ENCODE assay signal across 7 cellular contexts in genomic region chr18:37778417-37779165, GRCh38.
DNase-seq lines count a peak whose midpoint lies in the region; ATAC-seq, FAIRE-seq and TF ChIP-seq lines count a peak whose summit lies in the region.

No MANE protein-coding gene starts in this region.

- TF ChIP-seq RAD21 in H1 (IDR thresholded peaks at IDR 0.05 in 1 of 2, conservative IDR thresholded peaks at IDR 0.05 in 1 of 2; ENCODE audit: low read depth in 2 of 2, low read length in 2 of 2): peak; percentile 94 to 97

- ATAC-seq in GM21786 (IDR thresholded peaks at IDR 0.05; ENCODE audit: unreplicated experiment): peak; percentile 70
- peak; percentile 64 for ATAC-seq in mucosa of descending colon

- H3K9ac ChIP-seq in SU-DHL-6 (ENCODE audit: low read length) (no peak overlapping the region), H1 (replicated peaks in 1 of 4; ENCODE audit: extremely low read depth in 1 of 4, low read depth in 3 of 4, low read length in 3 of 4) (no peak overlapping the region)

- peaks cover 9% of the 10 kb centered on the region; the same call in 1 of the 2 replicates for H3K23me2 ChIP-seq in H1 (ENCODE audit: low read depth, low read length)

- H4K20me1 ChIP-seq in SU-DHL-6 (ENCODE audit: low read depth, low read length) (no peaks in the 10 kb centered on the region), H1 (replicated peaks in 1 of 2; ENCODE audit: control insufficient read depth in 1 of 2, insufficient read depth in 2 of 2, low read length in 2 of 2) (no peaks in the 10 kb centered on the region)

- H3K36me3 ChIP-seq in SU-DHL-6 (ENCODE audit: low read length) (no peaks in the 10 kb centered on the region), H1 (ENCODE audit: control insufficient read depth in 2 of 4, insufficient read depth in 4 of 4, low read length in 3 of 4) (no peaks in the 10 kb centered on the region), mucosa of descending colon (ENCODE audit: low read depth) (no peaks in the 10 kb centered on the region)

- intact Hi-C loops in mucosa of descending colon (cut with DNase I, micrococcal nuclease): no loop called here

- H4K8ac ChIP-seq in H1 (ENCODE audit: extremely low read depth, insufficient read depth, low read length): no peak overlapping the region

- H2AK5ac ChIP-seq in H1 (ENCODE audit: low read depth, low read length): no peak overlapping the region

- POLR2A ChIA-PET in H1 (lab: Charles Lee; ENCODE audit: partially characterized antibody): interaction anchor here (0.7 kb wide), 1 partner anchor 59 kb away, joined by 3 read pairs; no protein-coding TSS in a partner anchor

- no peak overlapping the region for H2BK20ac ChIP-seq in H1 (ENCODE audit: low read length)

- no peak overlapping the region for H3K56ac ChIP-seq in H1 (replicated peaks; ENCODE audit: insufficient read length, low read depth, low read length)

- H4K91ac ChIP-seq in H1 (replicated peaks; ENCODE audit: insufficient read length, low read length): no peak overlapping the region

- H3K4me3 ChIP-seq in GM12864 (ENCODE audit: low read depth, low read length): no peak overlapping the region
- no peak overlapping the region for H3K4me3 ChIP-seq in LNCaP clone FGC (ENCODE audit: low read depth, low read length)
- H3K4me3 ChIP-seq in SU-DHL-6 (ENCODE audit: insufficient read depth, low read length, poor library complexity, severe bottlenecking): no peak overlapping the region
- H3K4me3 ChIP-seq in H1 (ENCODE audit: extremely low read depth in 1 of 4, insufficient read depth in 2 of 4, low read depth in 3 of 4, low read length in 4 of 4): peak overlapping the region in 1 of 4 experiments; percentile 19; a peak in 1 of 8 replicates
- no peak overlapping the region for H3K4me3 ChIP-seq in mucosa of descending colon

- no peak overlapping the region for H3K4ac ChIP-seq in H1 (replicated peaks; ENCODE audit: insufficient read length, low read depth, low read length)

- TF ChIP-seq POLR2A in H1 (IDR thresholded peaks at IDR 0.05; ENCODE audit: control extremely low read depth in 1 of 2, low read depth in 2 of 2, low read length in 2 of 2): no peak

- no peaks in the 10 kb centered on the region for H3K9me3 ChIP-seq in SU-DHL-6 (ENCODE audit: insufficient read depth, low read length)
- H3K9me3 ChIP-seq in H1 (ENCODE audit: insufficient read depth in 2 of 2, low read depth in 1 of 2, low read length in 1 of 2): no peaks in the 10 kb centered on the region
- H3K9me3 ChIP-seq in mucosa of descending colon: no peaks in the 10 kb centered on the region

- DNase-seq in GM12864 (ENCODE audit: low read depth) (no peak), LNCaP clone FGC (ENCODE audit: low read depth) (no peak), H1 (ENCODE audit: low read depth in 1 of 2, low spot score in 2 of 2) (peak; percentile 84 to 97), mucosa of descending colon (peak; percentile 48 to 62 (median 59)), ureter (ENCODE audit: low spot score) (peak; percentile 64)

- no peak overlapping the region for H2BK12ac ChIP-seq in H1 (ENCODE audit: low read depth, low read length)

- no peaks in the 10 kb centered on the region for H3K27me3 ChIP-seq in SU-DHL-6 (ENCODE audit: low read length)
- no peaks in the 10 kb centered on the region for H3K27me3 ChIP-seq in H1 (replicated peaks in 1 of 4; ENCODE audit: control insufficient read depth in 3 of 4, extremely low read depth in 1 of 4, insufficient read depth in 3 of 4, low read length in 3 of 4)

- H2BK5ac ChIP-seq in H1 (ENCODE audit: low read depth, low read length): no peak overlapping the region

- H3K79me2 ChIP-seq in SU-DHL-6 (ENCODE audit: insufficient read depth, low read length) (no peaks in the 10 kb centered on the region), H1 (ENCODE audit: control insufficient read depth in 1 of 2, insufficient read depth in 2 of 2, low read length in 2 of 2) (no peaks in the 10 kb centered on the region)

- H3K9me2 ChIP-seq in SU-DHL-6 (replicated peaks; ENCODE audit: insufficient read depth, low read length): no peaks in the 10 kb centered on the region

- no peak overlapping the region for H3K27ac ChIP-seq in SU-DHL-6 (ENCODE audit: low read depth, low read length)
- no peak overlapping the region for H3K27ac ChIP-seq in H1 (ENCODE audit: low read depth, low read length)

- H3K79me1 ChIP-seq in H1 (ENCODE audit: low read depth, low read length): no peaks in the 10 kb centered on the region

- H2AFZ ChIP-seq in SU-DHL-6 (ENCODE audit: low read depth, low read length, severe bottlenecking) (no peak overlapping the region), H1 (ENCODE audit: low read length) (no peak overlapping the region)

- H3K18ac ChIP-seq in H1 (ENCODE audit: extremely low read depth, low read length): no peak overlapping the region; the same call in 1 of the 2 replicates

- TF ChIP-seq EP300 in H1 (IDR thresholded peaks at IDR 0.05; ENCODE audit: borderline replicate concordance in 1 of 2, low read depth in 2 of 2, low read length in 2 of 2): no peak

- TF ChIP-seq CTCF in GM12864 (IDR thresholded peaks at IDR 0.05; ENCODE audit: low read depth, low read length, missing control alignments) (peak; percentile 85), LNCaP clone FGC (IDR thresholded peaks at IDR 0.05; ENCODE audit: control insufficient read depth, extremely low read depth, insufficient read depth) (peak; percentile 92), SU-DHL-6 (IDR thresholded peaks at IDR 0.05; ENCODE audit: insufficient read depth, low read length, poor library complexity, severe bottlenecking) (peak; percentile 94), H1 (IDR thresholded peaks at IDR 0.05; ENCODE audit: control extremely low read depth in 1 of 3, insufficient read depth in 1 of 3, low read depth in 1 of 3, low read length in 3 of 3) (peak; percentile 92 to 97 (median 94)), mucosa of descending colon (IDR thresholded peaks at IDR 0.05) (peak; percentile 34)

- H3K4me1 ChIP-seq in H1 (replicated peaks in 1 of 4; ENCODE audit: control insufficient read depth in 3 of 4, insufficient read depth in 4 of 4, low read length in 3 of 4) (no peaks in the 10 kb centered on the region), mucosa of descending colon (ENCODE audit: low read depth) (no peaks in the 10 kb centered on the region)

- H3K14ac ChIP-seq in H1 (ENCODE audit: insufficient read length): no peak overlapping the region

- H3K4me2 ChIP-seq in SU-DHL-6 (ENCODE audit: low read depth, low read length, poor library complexity, severe bottlenecking): no peak overlapping the region
- H3K4me2 ChIP-seq in H1 (ENCODE audit: insufficient read depth in 1 of 2, low read depth in 2 of 2, low read length in 2 of 2): peak overlapping the region in 1 of 2 experiments; percentile 48; a peak in 3 of 4 replicates

- no peak overlapping the region for H4K5ac ChIP-seq in H1 (ENCODE audit: insufficient read length, low read depth, low read length)

- FAIRE-seq in H1 (lab: Jason Lieb, UNC): no peak

- no peaks in the 10 kb centered on the region for H3F3A ChIP-seq in SU-DHL-6 (ENCODE audit: insufficient read depth)

- CTCF ChIA-PET in H1 (lab: Charles Lee; ENCODE audit: partially characterized antibody): interaction anchor here (0.6 to 5.4 kb wide), 38 partner anchors 9 to 806 kb away, joined by 3 to 27 read pairs (median 4); no protein-coding TSS in a partner anchor

- no peak overlapping the region for H2BK15ac ChIP-seq in H1 (ENCODE audit: low read length)

- 27% methylated on average over 21 of the region's 21 CpGs; no CpG with 5 or more reads in 1 of the 2 experiments for WGBS in H1 (ENCODE audit: extremely low coverage in 1 of 2, insufficient coverage in 1 of 2, insufficient read length in 1 of 2, insufficient replicate concordance in 2 of 2, low coverage in 1 of 2, low lambda C conversion rate in 2 of 2, missing lambda C conversion rate in 1 of 2), 2 experiments

- H2BK120ac ChIP-seq in H1 (replicated peaks; ENCODE audit: low read depth, low read length): no peak overlapping the region

- H3K23ac ChIP-seq in H1 (ENCODE audit: insufficient read length): no peak overlapping the region

TF ChIP-seq in H1, 55 proteins besides CTCF, POLR2A, EP300 and RAD21:
- TF ChIP-seq HDAC2 (IDR thresholded peaks at IDR 0.05; ENCODE audit: borderline replicate concordance in 1 of 2, low read depth in 2 of 2, low read length in 2 of 2) (peak in 1 of 2 experiments; percentile 97; a peak in 1 of 4 replicates), TEAD4 (IDR thresholded peaks at IDR 0.05; ENCODE audit: low read depth, low read length) (peak; percentile 67), SIRT6 (IDR thresholded peaks at IDR 0.05; ENCODE audit: low read length) (no peak), E2F6 (IDR thresholded peaks at IDR 0.05) (peak; percentile 48; the same call in 1 of the 2 replicates), MAX (IDR thresholded peaks at IDR 0.05) (peak; percentile 67), CTBP2 (IDR thresholded peaks at IDR 0.05; ENCODE audit: borderline replicate concordance, insufficient read depth, insufficient read length, low read length) (peak; percentile 51), MAFK (IDR thresholded peaks at IDR 0.05; ENCODE audit: low read depth, low read length) (no peak), CHD1 (IDR thresholded peaks at IDR 0.05; ENCODE audit: low read depth, low read length) (no peak), NRF1 (IDR thresholded peaks at IDR 0.05; ENCODE audit: low read depth, low read length) (no peak), BRCA1 (IDR thresholded peaks at IDR 0.05; ENCODE audit: low read depth, low read length) (no peak), KDM1A (IDR thresholded peaks at IDR 0.05; ENCODE audit: borderline replicate concordance, low read length) (peak; percentile 99), SIN3A (conservative IDR thresholded peaks at IDR 0.05 in 1 of 2, IDR thresholded peaks at IDR 0.05 in 1 of 2; ENCODE audit: low read depth in 1 of 2, low read length in 2 of 2) (no peak)

Comparison
In these comparisons a context has a peak if more than half of its experiments do, and no peak if none do; other contexts are left out.
1. DNase-seq: peak in H1 (2 of 2), mucosa of descending colon (3 of 3) and ureter (single experiment); none in GM12864 (single experiment) and LNCaP clone FGC (single experiment).
2. CTCF ChIP-seq: peak in every context shown above with its lines; median percentile 94 in SU-DHL-6; 94 in H1; 92 in LNCaP clone FGC; 85 in GM12864; 34 in mucosa of descending colon.